ENCODE assay signal across 12 cellular contexts in the genomic region with DNA sequence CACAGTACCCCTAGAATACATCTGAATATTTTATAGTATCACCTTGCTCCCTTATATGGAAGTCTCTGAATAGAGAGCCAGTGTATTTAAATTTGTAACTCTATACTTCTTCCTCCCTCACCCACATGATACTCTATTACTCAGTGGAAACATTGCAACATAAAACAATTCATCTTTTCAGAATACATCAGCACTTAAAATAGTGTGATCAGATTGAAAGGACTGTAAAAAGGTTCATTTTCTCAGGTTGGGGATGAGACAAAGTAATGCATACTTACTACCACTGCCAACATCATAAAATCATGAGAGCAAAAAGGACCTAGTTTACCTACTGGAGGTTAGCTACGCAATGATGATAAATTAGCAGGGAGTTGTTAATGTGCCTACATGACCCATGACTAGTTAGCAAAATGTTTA. TPM values are rescaled to one million over a fixed set of nuclear protein-coding genes. Genes with fewer than 3 reads are reported as not detected.
DNase-seq lines count a peak whose midpoint lies in the region; ATAC-seq and TF ChIP-seq lines count a peak whose summit lies in the region.
"Had no signal": no experiment of that assay in that cellular context is flagged by ENCODE, and none has a peak within 500 bp of the region (broad histone marks: within the 10 kb centered on the region; RNA-seq: fewer than 3 reads in every experiment).

No MANE protein-coding gene starts in this region.

- H3K4me2 ChIP-seq in hepatocyte, result no peak overlapping the region

- POLR2A ChIA-PET in MCF 10A (lab: Yijun Ruan, JAX), result interaction anchor here (0.7 to 1.2 kb wide), 2 partner anchors 10 to 54 kb away, joined by 3 read pairs; no protein-coding TSS in a partner anchor

- H2AFZ ChIP-seq in hepatocyte, result no peak overlapping the region

- H3K36me3 ChIP-seq in breast epithelium, result no peaks in the 10 kb centered on the region
- H3K36me3 ChIP-seq in ascending aorta, result no peaks in the 10 kb centered on the region
- no peaks in the 10 kb centered on the region for H3K36me3 ChIP-seq in hepatocyte (replicated peaks; ENCODE audit: insufficient read depth, low read depth)

- TF ChIP-seq CTCF in MCF 10A (IDR thresholded peaks at IDR 0.05; ENCODE audit: unreplicated experiment) (no peak), breast epithelium (IDR thresholded peaks at IDR 0.05) (no peak), ascending aorta (IDR thresholded peaks at IDR 0.05) (no peak), hepatocyte (IDR thresholded peaks at IDR 0.05; ENCODE audit: poor library complexity) (no peak)

- DNase-seq in MCF 10A (ENCODE audit: unreplicated experiment) (peak; percentile 64), breast epithelium (ENCODE audit: low spot score in 2 of 2) (no peak), ascending aorta (ENCODE audit: low spot score in 2 of 2) (no peak), hepatocyte (ENCODE audit: low spot score) (no peak), NK-92 (lab: John Stamatoyannopoulos, UW; ENCODE audit: unreplicated experiment) (no peak), NCI-H1092 treated with DMSO at 0.1 percent for 48 hours (lab: John Stamatoyannopoulos, UW) (no peak)
- DNase-seq: effector memory CD8-positive, alpha-beta T cell; NCI-H1417; stimulated activated CD4-positive, alpha-beta T cell treated with anti-CD3 and anti-CD28 coated beads, Interleukin-1b, Interleukin-23, amount 100 ng/mL, for 48 hours had no signal

- H3K4me3 ChIP-seq in breast epithelium (no peak overlapping the region), ascending aorta (no peak overlapping the region), hepatocyte (no peak overlapping the region)
- H3K4me3 ChIP-seq: SK-N-MC had no signal

- no peak for TF ChIP-seq POLR2A in breast epithelium (IDR thresholded peaks at IDR 0.05)

- no peaks in the 10 kb centered on the region for H3K79me2 ChIP-seq in hepatocyte

- no peaks in the 10 kb centered on the region for H3K36me3 Mint-ChIP-seq in MCF 10A (ENCODE audit: insufficient read depth, unreplicated experiment)

- H3K4me1 Mint-ChIP-seq in MCF 10A (ENCODE audit: insufficient read depth, unreplicated experiment), result peaks cover 13% of the 10 kb centered on the region

- no peaks in the 10 kb centered on the region for H3K9me3 Mint-ChIP-seq in MCF 10A (ENCODE audit: unreplicated experiment)

- H3K27me3 Mint-ChIP-seq in MCF 10A (ENCODE audit: insufficient read depth, unreplicated experiment), result no peaks in the 10 kb centered on the region
- H3K27me3 Mint-ChIP-seq: effector memory CD8-positive, alpha-beta T cell had no signal

- no peak for ATAC-seq in HG03095 (IDR thresholded peaks at IDR 0.05; ENCODE audit: unreplicated experiment)
- no peak for ATAC-seq in HG02885 (IDR thresholded peaks at IDR 0.05; ENCODE audit: poor library complexity, unreplicated experiment)
- ATAC-seq: effector memory CD8-positive, alpha-beta T cell had no signal

- H3K9me2 ChIP-seq in hepatocyte (replicated peaks; ENCODE audit: insufficient read depth), result no peaks in the 10 kb centered on the region

- H3K9me3 ChIP-seq in breast epithelium, result no peaks in the 10 kb centered on the region
- no peaks in the 10 kb centered on the region for H3K9me3 ChIP-seq in ascending aorta
- no peaks in the 10 kb centered on the region for H3K9me3 ChIP-seq in hepatocyte (ENCODE audit: low read depth)

- no peaks in the 10 kb centered on the region for H3K4me1 ChIP-seq in breast epithelium
- peaks cover 0 to 12% of the 10 kb centered on the region in 2 donors for H3K4me1 ChIP-seq in ascending aorta
- peaks cover 16% of the 10 kb centered on the region for H3K4me1 ChIP-seq in hepatocyte (ENCODE audit: insufficient read depth)

- H3K27ac ChIP-seq in breast epithelium, result no peak overlapping the region
- peak overlapping the region; percentile 37 to 46 for H3K27ac ChIP-seq in ascending aorta
- H3K27ac ChIP-seq in hepatocyte, result peak overlapping the region; percentile 56
- H3K27ac ChIP-seq: SK-N-MC had no signal

- no peak overlapping the region for H3K4me3 Mint-ChIP-seq in MCF 10A (ENCODE audit: unreplicated experiment)
- H3K4me3 Mint-ChIP-seq: effector memory CD8-positive, alpha-beta T cell had no signal

- CTCF ChIA-PET in MCF 10A (lab: Yijun Ruan, JAX), result no interaction called here

- intact Hi-C loops in MCF 10A (cut with micrococcal nuclease), result no loop called here
- intact Hi-C loops in breast epithelium (cut with DNase I; ENCODE audit: low total_unique reads), result no loop called here
- intact Hi-C loops in ascending aorta (cut with DNase I), result no loop called here

- peak overlapping the region; percentile 50 for H3K27ac Mint-ChIP-seq in MCF 10A (ENCODE audit: low read depth, unreplicated experiment)
- H3K27ac Mint-ChIP-seq: effector memory CD8-positive, alpha-beta T cell had no signal

- no TSS peak for BruUV-seq in MCF 10A (replicated peaks; lab: Mats Ljungman, UMichigan)

- H4K20me1 ChIP-seq in hepatocyte (ENCODE audit: insufficient read depth, poor library complexity, severe bottlenecking), result no peaks in the 10 kb centered on the region

- H3K27me3 ChIP-seq in breast epithelium (no peaks in the 10 kb centered on the region), ascending aorta (no peaks in the 10 kb centered on the region), hepatocyte (no peaks in the 10 kb centered on the region)

- WGBS in hepatocyte (ENCODE audit: low lambda C conversion rate, missing lambda C conversion rate), result 79% methylated on average over 1 of the region's 1 CpG

RNA-seq across cellular contexts. Expression of a gene that starts 13.8 kb away (rescaled TPM):
- 3.8 and 4.2 TPM in 2 replicates for total RNA-seq in MCF 10A (2022)
- total RNA-seq in breast epithelium, result 10 to 100 TPM; 29.8 to 40.2 (median 39.2) TPM
- total RNA-seq in ascending aorta, result 24.7 TPM
- 60.0 and 66.4 TPM in 2 replicates for total RNA-seq in hepatocyte
- polyA plus RNA-seq in hepatocyte, result 26.8 and 28.1 TPM in 2 replicates

Comparison
In these comparisons a context has a peak if more than half of its experiments do, and no peak if none do; other contexts are left out.
1. H3K27ac ChIP-seq: peak in ascending aorta (2 of 2) and hepatocyte (single experiment); none in breast epithelium (0 of 2).